In the genomic region with DNA sequence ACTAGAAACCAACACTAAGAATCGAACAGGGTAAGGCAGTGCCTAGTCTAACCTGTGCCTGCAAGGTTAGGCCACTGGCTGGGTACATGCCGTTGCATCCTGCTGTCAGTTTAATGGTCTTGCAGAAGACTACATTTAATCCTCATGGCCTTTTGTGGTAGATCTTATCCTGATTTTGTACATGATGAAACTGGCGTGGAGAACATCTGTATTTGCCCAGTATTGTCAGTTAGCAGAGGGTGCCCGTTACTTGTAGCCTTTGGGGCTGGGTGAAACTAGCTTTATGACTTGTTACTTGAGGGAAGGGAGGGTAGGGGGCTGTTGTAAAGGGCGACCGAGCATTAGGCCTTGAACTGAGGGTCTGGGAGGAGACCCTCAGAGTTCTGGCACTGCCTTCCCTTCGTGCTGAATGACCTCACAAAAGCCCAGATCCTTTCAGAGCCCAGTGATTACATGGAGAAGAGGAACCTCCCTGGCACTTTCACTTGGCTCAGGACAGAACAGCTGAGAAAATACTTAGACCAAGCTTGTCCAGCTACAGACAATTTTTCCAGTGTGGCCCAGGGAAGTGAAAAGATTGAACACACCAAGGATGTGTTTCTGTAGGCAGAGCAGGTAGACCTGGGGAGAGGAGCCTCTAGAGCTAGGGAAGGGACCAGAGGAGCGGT, we compare ENCODE assay signal across 1 cellular context.
TF ChIP-seq lines count a peak whose summit lies in the region.

No MANE protein-coding gene starts in this region.

TF ChIP-seq in K562, 482 proteins besides CTCF, POLR2A, EP300 and RAD21 (continued from another document and continues in another):
- TF ChIP-seq, protein P1, sequence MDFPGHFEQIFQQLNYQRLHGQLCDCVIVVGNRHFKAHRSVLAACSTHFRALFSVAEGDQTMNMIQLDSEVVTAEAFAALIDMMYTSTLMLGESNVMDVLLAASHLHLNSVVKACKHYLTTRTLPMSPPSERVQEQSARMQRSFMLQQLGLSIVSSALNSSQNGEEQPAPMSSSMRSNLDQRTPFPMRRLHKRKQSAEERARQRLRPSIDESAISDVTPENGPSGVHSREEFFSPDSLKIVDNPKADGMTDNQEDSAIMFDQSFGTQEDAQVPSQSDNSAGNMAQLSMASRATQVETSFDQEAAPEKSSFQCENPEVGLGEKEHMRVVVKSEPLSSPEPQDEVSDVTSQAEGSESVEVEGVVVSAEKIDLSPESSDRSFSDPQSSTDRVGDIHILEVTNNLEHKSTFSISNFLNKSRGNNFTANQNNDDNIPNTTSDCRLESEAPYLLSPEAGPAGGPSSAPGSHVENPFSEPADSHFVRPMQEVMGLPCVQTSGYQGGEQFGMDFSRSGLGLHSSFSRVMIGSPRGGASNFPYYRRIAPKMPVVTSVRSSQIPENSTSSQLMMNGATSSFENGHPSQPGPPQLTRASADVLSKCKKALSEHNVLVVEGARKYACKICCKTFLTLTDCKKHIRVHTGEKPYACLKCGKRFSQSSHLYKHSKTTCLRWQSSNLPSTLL (IDR thresholded peaks at IDR 0.05), result no peak
- TF ChIP-seq ZNF41 (CRISPR knock-in tag; conservative IDR thresholded peaks at IDR 0.05) (0 out of 2 replicates have a peak, but pooled peaks have one; percentile 21), BCL6 (CRISPR knock-in tag; IDR thresholded peaks at IDR 0.05) (peak; percentile 63; the same call in 1 of the 2 replicates), SOX6 (IDR thresholded peaks at IDR 0.05) (peak; percentile 43; the same call in 1 of the 2 replicates), ZNF184 (CRISPR knock-in tag; IDR thresholded peaks at IDR 0.05) (no peak), FOSL1 (tag; conservative IDR thresholded peaks at IDR 0.05) (peak; percentile 27; the same call in 1 of the 2 replicates), ZNF764 (CRISPR knock-in tag; IDR thresholded peaks at IDR 0.05; ENCODE audit: low read depth) (no peak), TEAD1 (CRISPR knock-in tag; IDR thresholded peaks at IDR 0.05) (0 out of 4 replicates have a peak, but pooled peaks of 1 of the 2 experiments have one; percentile 23), KAT8 (IDR thresholded peaks at IDR 0.05; ENCODE audit: low read depth) (no peak), TFAM (CRISPR knock-in tag; conservative IDR thresholded peaks at IDR 0.05) (no peak), ZBTB1 (CRISPR knock-in tag; IDR thresholded peaks at IDR 0.05; ENCODE audit: borderline replicate concordance, low read depth) (no peak), HDGF (IDR thresholded peaks at IDR 0.05) (no peak), ZNF197 (CRISPR knock-in tag; IDR thresholded peaks at IDR 0.05; ENCODE audit: low read depth) (peak; percentile 49), PRMT5 (CRISPR knock-in tag; IDR thresholded peaks at IDR 0.05) (no peak), SMAD4 (CRISPR knock-in tag; conservative IDR thresholded peaks at IDR 0.05) (peak; percentile 45), RNF2 (IDR thresholded peaks at IDR 0.05) (peak; percentile 55; the same call in 1 of the 2 replicates), ERF (CRISPR knock-in tag; IDR thresholded peaks at IDR 0.05) (peak; percentile 68; the same call in 1 of the 2 replicates), SRSF9 (IDR thresholded peaks at IDR 0.05; ENCODE audit: borderline replicate concordance, low read depth, low read length) (no peak), STAT5A (IDR thresholded peaks at IDR 0.05; ENCODE audit: borderline replicate concordance, low read length) (no peak), MYC (IDR thresholded peaks at IDR 0.05; ENCODE audit: low read depth, low read length) (peak; percentile 60; the same call in 1 of the 2 replicates), MYC (CRISPR knock-in tag; IDR thresholded peaks at IDR 0.05; ENCODE audit: borderline replicate concordance, low read depth) (no peak), ZNF175 (CRISPR knock-in tag; IDR thresholded peaks at IDR 0.05; ENCODE audit: low read depth) (0 out of 2 replicates have a peak, but pooled peaks have one; percentile 43), MEF2A (IDR thresholded peaks at IDR 0.05; ENCODE audit: control insufficient read depth, low read depth, low read length) (no peak), SIN3A (IDR thresholded peaks at IDR 0.05; ENCODE audit: borderline replicate concordance in 2 of 2, control insufficient read depth in 1 of 2, low read depth in 2 of 2, low read length in 2 of 2) (no peak), BACH1 (tag; IDR thresholded peaks at IDR 0.05) (peak; percentile 33; the same call in 1 of the 2 replicates), ZNF766 (CRISPR knock-in tag; conservative IDR thresholded peaks at IDR 0.05) (peak; percentile 88), GATA2 (CRISPR knock-in tag; IDR thresholded peaks at IDR 0.05) (no peak), MAZ (CRISPR knock-in tag; conservative IDR thresholded peaks at IDR 0.05 in 1 of 2, IDR thresholded peaks at IDR 0.05 in 1 of 2) (no peak), ZEB2 (IDR thresholded peaks at IDR 0.05) (no peak), FOXA3 (CRISPR knock-in tag; conservative IDR thresholded peaks at IDR 0.05 in 1 of 2, IDR thresholded peaks at IDR 0.05 in 1 of 2) (peak in 1 of 2 experiments; percentile 46; a peak in 2 of 4 replicates), PYGO2 (tag; IDR thresholded peaks at IDR 0.05) (no peak), ZNF57 (CRISPR knock-in tag; IDR thresholded peaks at IDR 0.05) (no peak), ZNF408 (CRISPR knock-in tag; IDR thresholded peaks at IDR 0.05; ENCODE audit: low read depth) (no peak), SMARCA4 (IDR thresholded peaks at IDR 0.05) (0 out of 2 replicates have a peak, but pooled peaks have one; percentile 16)
- TF ChIP-seq, protein P2, sequence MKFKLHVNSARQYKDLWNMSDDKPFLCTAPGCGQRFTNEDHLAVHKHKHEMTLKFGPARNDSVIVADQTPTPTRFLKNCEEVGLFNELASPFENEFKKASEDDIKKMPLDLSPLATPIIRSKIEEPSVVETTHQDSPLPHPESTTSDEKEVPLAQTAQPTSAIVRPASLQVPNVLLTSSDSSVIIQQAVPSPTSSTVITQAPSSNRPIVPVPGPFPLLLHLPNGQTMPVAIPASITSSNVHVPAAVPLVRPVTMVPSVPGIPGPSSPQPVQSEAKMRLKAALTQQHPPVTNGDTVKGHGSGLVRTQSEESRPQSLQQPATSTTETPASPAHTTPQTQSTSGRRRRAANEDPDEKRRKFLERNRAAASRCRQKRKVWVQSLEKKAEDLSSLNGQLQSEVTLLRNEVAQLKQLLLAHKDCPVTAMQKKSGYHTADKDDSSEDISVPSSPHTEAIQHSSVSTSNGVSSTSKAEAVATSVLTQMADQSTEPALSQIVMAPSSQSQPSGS (CRISPR knock-in tag; IDR thresholded peaks at IDR 0.05), result no peak
- TF ChIP-seq, protein P3, sequence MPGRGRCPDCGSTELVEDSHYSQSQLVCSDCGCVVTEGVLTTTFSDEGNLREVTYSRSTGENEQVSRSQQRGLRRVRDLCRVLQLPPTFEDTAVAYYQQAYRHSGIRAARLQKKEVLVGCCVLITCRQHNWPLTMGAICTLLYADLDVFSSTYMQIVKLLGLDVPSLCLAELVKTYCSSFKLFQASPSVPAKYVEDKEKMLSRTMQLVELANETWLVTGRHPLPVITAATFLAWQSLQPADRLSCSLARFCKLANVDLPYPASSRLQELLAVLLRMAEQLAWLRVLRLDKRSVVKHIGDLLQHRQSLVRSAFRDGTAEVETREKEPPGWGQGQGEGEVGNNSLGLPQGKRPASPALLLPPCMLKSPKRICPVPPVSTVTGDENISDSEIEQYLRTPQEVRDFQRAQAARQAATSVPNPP (IDR thresholded peaks at IDR 0.05; ENCODE audit: borderline replicate concordance, insufficient read depth, insufficient read length), result no peak
- TF ChIP-seq, protein P4, sequence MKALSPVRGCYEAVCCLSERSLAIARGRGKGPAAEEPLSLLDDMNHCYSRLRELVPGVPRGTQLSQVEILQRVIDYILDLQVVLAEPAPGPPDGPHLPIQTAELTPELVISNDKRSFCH (CRISPR knock-in tag; IDR thresholded peaks at IDR 0.05), result no peak
- TF ChIP-seq, protein P4 (tag; IDR thresholded peaks at IDR 0.05), result no peak
- TF ChIP-seq, protein P5, sequence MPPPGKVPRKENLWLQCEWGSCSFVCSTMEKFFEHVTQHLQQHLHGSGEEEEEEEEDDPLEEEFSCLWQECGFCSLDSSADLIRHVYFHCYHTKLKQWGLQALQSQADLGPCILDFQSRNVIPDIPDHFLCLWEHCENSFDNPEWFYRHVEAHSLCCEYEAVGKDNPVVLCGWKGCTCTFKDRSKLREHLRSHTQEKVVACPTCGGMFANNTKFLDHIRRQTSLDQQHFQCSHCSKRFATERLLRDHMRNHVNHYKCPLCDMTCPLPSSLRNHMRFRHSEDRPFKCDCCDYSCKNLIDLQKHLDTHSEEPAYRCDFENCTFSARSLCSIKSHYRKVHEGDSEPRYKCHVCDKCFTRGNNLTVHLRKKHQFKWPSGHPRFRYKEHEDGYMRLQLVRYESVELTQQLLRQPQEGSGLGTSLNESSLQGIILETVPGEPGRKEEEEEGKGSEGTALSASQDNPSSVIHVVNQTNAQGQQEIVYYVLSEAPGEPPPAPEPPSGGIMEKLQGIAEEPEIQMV (tag; conservative IDR thresholded peaks at IDR 0.05; ENCODE audit: low read depth), result no peak
- TF ChIP-seq, protein P6, sequence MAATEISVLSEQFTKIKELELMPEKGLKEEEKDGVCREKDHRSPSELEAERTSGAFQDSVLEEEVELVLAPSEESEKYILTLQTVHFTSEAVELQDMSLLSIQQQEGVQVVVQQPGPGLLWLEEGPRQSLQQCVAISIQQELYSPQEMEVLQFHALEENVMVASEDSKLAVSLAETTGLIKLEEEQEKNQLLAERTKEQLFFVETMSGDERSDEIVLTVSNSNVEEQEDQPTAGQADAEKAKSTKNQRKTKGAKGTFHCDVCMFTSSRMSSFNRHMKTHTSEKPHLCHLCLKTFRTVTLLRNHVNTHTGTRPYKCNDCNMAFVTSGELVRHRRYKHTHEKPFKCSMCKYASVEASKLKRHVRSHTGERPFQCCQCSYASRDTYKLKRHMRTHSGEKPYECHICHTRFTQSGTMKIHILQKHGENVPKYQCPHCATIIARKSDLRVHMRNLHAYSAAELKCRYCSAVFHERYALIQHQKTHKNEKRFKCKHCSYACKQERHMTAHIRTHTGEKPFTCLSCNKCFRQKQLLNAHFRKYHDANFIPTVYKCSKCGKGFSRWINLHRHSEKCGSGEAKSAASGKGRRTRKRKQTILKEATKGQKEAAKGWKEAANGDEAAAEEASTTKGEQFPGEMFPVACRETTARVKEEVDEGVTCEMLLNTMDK (IDR thresholded peaks at IDR 0.05; ENCODE audit: borderline replicate concordance, insufficient read depth, low read depth, low read length, poor library complexity, severe bottlenecking), result no peak
- TF ChIP-seq, protein P7, sequence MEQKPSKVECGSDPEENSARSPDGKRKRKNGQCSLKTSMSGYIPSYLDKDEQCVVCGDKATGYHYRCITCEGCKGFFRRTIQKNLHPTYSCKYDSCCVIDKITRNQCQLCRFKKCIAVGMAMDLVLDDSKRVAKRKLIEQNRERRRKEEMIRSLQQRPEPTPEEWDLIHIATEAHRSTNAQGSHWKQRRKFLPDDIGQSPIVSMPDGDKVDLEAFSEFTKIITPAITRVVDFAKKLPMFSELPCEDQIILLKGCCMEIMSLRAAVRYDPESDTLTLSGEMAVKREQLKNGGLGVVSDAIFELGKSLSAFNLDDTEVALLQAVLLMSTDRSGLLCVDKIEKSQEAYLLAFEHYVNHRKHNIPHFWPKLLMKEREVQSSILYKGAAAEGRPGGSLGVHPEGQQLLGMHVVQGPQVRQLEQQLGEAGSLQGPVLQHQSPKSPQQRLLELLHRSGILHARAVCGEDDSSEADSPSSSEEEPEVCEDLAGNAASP (IDR thresholded peaks at IDR 0.05), result no peak
- TF ChIP-seq, protein P8, sequence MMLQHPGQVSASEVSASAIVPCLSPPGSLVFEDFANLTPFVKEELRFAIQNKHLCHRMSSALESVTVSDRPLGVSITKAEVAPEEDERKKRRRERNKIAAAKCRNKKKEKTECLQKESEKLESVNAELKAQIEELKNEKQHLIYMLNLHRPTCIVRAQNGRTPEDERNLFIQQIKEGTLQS (IDR thresholded peaks at IDR 0.05), result peak; percentile 20; the same call in 1 of the 2 replicates
- TF ChIP-seq, protein P8 (CRISPR knock-in tag; conservative IDR thresholded peaks at IDR 0.05), result no peak
- TF ChIP-seq, protein P9, sequence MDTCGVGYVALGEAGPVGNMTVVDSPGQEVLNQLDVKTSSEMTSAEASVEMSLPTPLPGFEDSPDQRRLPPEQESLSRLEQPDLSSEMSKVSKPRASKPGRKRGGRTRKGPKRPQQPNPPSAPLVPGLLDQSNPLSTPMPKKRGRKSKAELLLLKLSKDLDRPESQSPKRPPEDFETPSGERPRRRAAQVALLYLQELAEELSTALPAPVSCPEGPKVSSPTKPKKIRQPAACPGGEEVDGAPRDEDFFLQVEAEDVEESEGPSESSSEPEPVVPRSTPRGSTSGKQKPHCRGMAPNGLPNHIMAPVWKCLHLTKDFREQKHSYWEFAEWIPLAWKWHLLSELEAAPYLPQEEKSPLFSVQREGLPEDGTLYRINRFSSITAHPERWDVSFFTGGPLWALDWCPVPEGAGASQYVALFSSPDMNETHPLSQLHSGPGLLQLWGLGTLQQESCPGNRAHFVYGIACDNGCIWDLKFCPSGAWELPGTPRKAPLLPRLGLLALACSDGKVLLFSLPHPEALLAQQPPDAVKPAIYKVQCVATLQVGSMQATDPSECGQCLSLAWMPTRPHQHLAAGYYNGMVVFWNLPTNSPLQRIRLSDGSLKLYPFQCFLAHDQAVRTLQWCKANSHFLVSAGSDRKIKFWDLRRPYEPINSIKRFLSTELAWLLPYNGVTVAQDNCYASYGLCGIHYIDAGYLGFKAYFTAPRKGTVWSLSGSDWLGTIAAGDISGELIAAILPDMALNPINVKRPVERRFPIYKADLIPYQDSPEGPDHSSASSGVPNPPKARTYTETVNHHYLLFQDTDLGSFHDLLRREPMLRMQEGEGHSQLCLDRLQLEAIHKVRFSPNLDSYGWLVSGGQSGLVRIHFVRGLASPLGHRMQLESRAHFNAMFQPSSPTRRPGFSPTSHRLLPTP (IDR thresholded peaks at IDR 0.05; ENCODE audit: borderline replicate concordance, extremely low read depth, insufficient read length), result no peak
- TF ChIP-seq, protein P10, sequence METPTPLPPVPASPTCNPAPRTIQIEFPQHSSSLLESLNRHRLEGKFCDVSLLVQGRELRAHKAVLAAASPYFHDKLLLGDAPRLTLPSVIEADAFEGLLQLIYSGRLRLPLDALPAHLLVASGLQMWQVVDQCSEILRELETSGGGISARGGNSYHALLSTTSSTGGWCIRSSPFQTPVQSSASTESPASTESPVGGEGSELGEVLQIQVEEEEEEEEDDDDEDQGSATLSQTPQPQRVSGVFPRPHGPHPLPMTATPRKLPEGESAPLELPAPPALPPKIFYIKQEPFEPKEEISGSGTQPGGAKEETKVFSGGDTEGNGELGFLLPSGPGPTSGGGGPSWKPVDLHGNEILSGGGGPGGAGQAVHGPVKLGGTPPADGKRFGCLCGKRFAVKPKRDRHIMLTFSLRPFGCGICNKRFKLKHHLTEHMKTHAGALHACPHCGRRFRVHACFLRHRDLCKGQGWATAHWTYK (CRISPR knock-in tag; IDR thresholded peaks at IDR 0.05), result peak; percentile 72; the same call in 1 of the 2 replicates
- TF ChIP-seq, protein P11, sequence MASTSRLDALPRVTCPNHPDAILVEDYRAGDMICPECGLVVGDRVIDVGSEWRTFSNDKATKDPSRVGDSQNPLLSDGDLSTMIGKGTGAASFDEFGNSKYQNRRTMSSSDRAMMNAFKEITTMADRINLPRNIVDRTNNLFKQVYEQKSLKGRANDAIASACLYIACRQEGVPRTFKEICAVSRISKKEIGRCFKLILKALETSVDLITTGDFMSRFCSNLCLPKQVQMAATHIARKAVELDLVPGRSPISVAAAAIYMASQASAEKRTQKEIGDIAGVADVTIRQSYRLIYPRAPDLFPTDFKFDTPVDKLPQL (IDR thresholded peaks at IDR 0.05; ENCODE audit: extremely low read depth, insufficient read length), result no peak
